In the genomic region with DNA sequence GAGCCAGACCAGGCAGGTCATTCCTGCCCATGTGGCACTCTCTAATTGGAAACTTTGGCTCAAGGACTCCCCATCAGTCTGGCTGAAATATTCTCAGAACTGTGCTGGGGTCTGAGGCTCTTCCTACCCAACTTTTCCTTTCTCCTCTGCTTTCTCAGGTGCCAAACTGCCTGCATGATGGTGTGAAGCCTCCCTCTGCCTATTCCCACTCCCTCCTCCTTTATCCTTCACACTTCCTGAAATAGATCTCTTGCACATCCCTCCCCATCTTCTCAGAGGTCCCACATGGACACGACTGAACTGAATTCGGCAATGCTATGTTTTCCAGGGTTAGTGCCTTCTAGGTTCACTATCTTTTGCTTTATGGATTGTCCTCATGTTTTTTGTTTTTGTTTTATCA, we compare ENCODE assay signal across 26 cellular contexts. TPM values are rescaled to one million over a fixed set of nuclear protein-coding genes. Genes with fewer than 3 reads are reported as not detected.
"Had no signal": no experiment of that assay in that cellular context is flagged by ENCODE, and none has a peak within 500 bp of the region (broad histone marks: within the 10 kb centered on the region; RNA-seq: fewer than 3 reads in every experiment).

No MANE protein-coding gene starts in this region.

- H3K4me2 ChIP-seq: neural progenitor cell, smooth muscle cell had no signal

- DNase-seq: cerebellar nuclear complex; dorsolateral prefrontal cortex; effector CD8-positive, alpha-beta T cell; glutamatergic neuron; islet precursor cell; mucosa of descending colon; natural killer cell; occipital lobe; pancreas; right cardiac atrium; stimulated activated CD4-positive, alpha-beta T cell treated with anti-CD3 and anti-CD28 coated beads, Interleukin-4, amount 100 ng/mL, for 1 hour; stimulated activated CD8-positive, alpha-beta memory T cell treated with anti-CD3 and anti-CD28 coated beads, Interleukin-4, amount 100 ng/mL, for 48 hours; testis had no signal

- FAIRE-seq: colon, endometrium, pancreas had no signal

- H3K4me1 ChIP-seq: gastroesophageal sphincter, neural progenitor cell had no signal

- H3K27ac Mint-ChIP-seq: natural killer cell; neural progenitor cell; progenitor cell of endocrine pancreas; stimulated activated effector memory CD8-positive, alpha-beta T cell treated with anti-CD3 and anti-CD28 coated beads, Interleukin-12 subunit alpha, Interleukin-12 subunit beta, amount 100 ng/mL, for 72 hours; stimulated activated naive CD8-positive, alpha-beta T cell treated with anti-CD3 and anti-CD28 coated beads, Interleukin-15, Interleukin-2, amounts not matched to agents 100 ng/mL and 50 ng/mL, for 24 hours had no signal

- ATAC-seq: esophagus mucosa; gastroesophageal sphincter; left lobe of liver; mucosa of descending colon; natural killer cell; pancreas; right cardiac atrium; stimulated activated effector memory CD8-positive, alpha-beta T cell treated with anti-CD3 and anti-CD28 coated beads, Interleukin-12 subunit alpha, Interleukin-12 subunit beta, amount 100 ng/mL, for 72 hours had no signal

- H3K9me3 ChIP-seq: gastroesophageal sphincter, mucosa of descending colon, pancreas, testis, tibial nerve had no signal

- H3K27me3 Mint-ChIP-seq: stimulated activated naive CD8-positive, alpha-beta T cell treated with anti-CD3 and anti-CD28 coated beads, Interleukin-15, Interleukin-2, amounts not matched to agents 100 ng/mL and 50 ng/mL, for 24 hours had no signal

- H3K27me3 ChIP-seq: neural progenitor cell, pancreas, testis, tibial nerve had no signal

- H2AFZ ChIP-seq: neural progenitor cell had no signal

- H3K9me3 Mint-ChIP-seq: natural killer cell; neural progenitor cell; stimulated activated effector memory CD8-positive, alpha-beta T cell treated with anti-CD3 and anti-CD28 coated beads, Interleukin-12 subunit alpha, Interleukin-12 subunit beta, amount 100 ng/mL, for 72 hours had no signal

- H3K4me3 ChIP-seq: dorsolateral prefrontal cortex, gastroesophageal sphincter, mucosa of descending colon, neural progenitor cell, pancreas, smooth muscle cell, testis, tibial nerve had no signal

- H3K36me3 Mint-ChIP-seq: natural killer cell; neural progenitor cell; stimulated activated effector memory CD8-positive, alpha-beta T cell treated with anti-CD3 and anti-CD28 coated beads, Interleukin-12 subunit alpha, Interleukin-12 subunit beta, amount 100 ng/mL, for 72 hours had no signal

- H3K9ac ChIP-seq: neural progenitor cell had no signal

- H3K4me3 Mint-ChIP-seq: natural killer cell; neural progenitor cell; stimulated activated effector memory CD8-positive, alpha-beta T cell treated with anti-CD3 and anti-CD28 coated beads, Interleukin-12 subunit alpha, Interleukin-12 subunit beta, amount 100 ng/mL, for 72 hours; stimulated activated naive CD8-positive, alpha-beta T cell treated with anti-CD3 and anti-CD28 coated beads, Interleukin-15, Interleukin-2, amounts not matched to agents 100 ng/mL and 50 ng/mL, for 24 hours had no signal

- H3K36me3 ChIP-seq: gastroesophageal sphincter, neural progenitor cell, pancreas, tibial nerve had no signal

- H3K27ac ChIP-seq: dorsolateral prefrontal cortex, gastroesophageal sphincter, neural progenitor cell, pancreas, testis, tibial nerve had no signal

RNA-seq across cellular contexts. Expression of gene LIPH, which starts 12.5 kb away (rescaled TPM):
- total RNA-seq: fibroblast of lung, myocyte, occipital lobe had no signal
